ENCODE assay signal across 18 cellular contexts in genomic region chr2:52193804-52194203, GRCh38.
DNase-seq lines count a peak whose midpoint lies in the region; ATAC-seq, FAIRE-seq and TF ChIP-seq lines count a peak whose summit lies in the region.
"Had no signal": no experiment of that assay in that cellular context is flagged by ENCODE, and none has a peak within 500 bp of the region (broad histone marks: within the 10 kb centered on the region; RNA-seq: fewer than 3 reads in every experiment).

No MANE protein-coding gene starts in this region.

- no peak for ATAC-seq in HepG2
- ATAC-seq in right lobe of liver = no peak
- no peak for ATAC-seq in GM21825 (IDR thresholded peaks at IDR 0.05; ENCODE audit: unreplicated experiment)
- no peak for ATAC-seq in lower lobe of right lung
- no peak for ATAC-seq in GM21447 (IDR thresholded peaks at IDR 0.05; ENCODE audit: unreplicated experiment)

- H3K9me3 ChIP-seq in HepG2 (ENCODE audit: low read length) (peaks cover 45% of the 10 kb centered on the region), right lobe of liver (no peaks in the 10 kb centered on the region), HUES6 (ENCODE audit: control insufficient read depth, insufficient read depth, low read depth, low read length) (no peaks in the 10 kb centered on the region), hepatocyte (ENCODE audit: low read depth) (no peaks in the 10 kb centered on the region), lower lobe of right lung (no peaks in the 10 kb centered on the region)
- H3K9me3 ChIP-seq: HAP-1 had no signal

- no peak for TF ChIP-seq POLR2A in HepG2 (IDR thresholded peaks at IDR 0.05; ENCODE audit: insufficient read depth in 1 of 2, low read depth in 2 of 2, low read length in 2 of 2)
- no peak for TF ChIP-seq POLR2A in right lobe of liver (IDR thresholded peaks at IDR 0.05)

- H3K27ac ChIP-seq in HepG2 (ENCODE audit: extremely low read length, insufficient read depth, low read length) (no peak overlapping the region), right lobe of liver (no peak overlapping the region), HUES6 (ENCODE audit: low read depth, low read length) (peak overlapping the region; percentile 77; the same call in 1 of the 2 replicates), hepatocyte (peak overlapping the region; percentile 27), lower lobe of right lung (no peak overlapping the region)

- no peak for FAIRE-seq in HepG2 (lab: Jason Lieb, UNC)
- FAIRE-seq: G401.6, GM12892, GM19239, H54 had no signal

- CTCF ChIA-PET in HepG2 (lab: Yijun Ruan, JAX; ENCODE audit: low intra/inter-chr PET ratio, low total read pairs) = no interaction called here

- H3K4me3 ChIP-seq in HepG2 (replicated peaks in 1 of 3; ENCODE audit: insufficient read depth in 1 of 3, low read depth in 2 of 3, low read length in 3 of 3) = no peak overlapping the region
- no peak overlapping the region for H3K4me3 ChIP-seq in right lobe of liver
- no peak overlapping the region for H3K4me3 ChIP-seq in HUES6 (ENCODE audit: low read depth, low read length)
- H3K4me3 ChIP-seq in hepatocyte = no peak overlapping the region
- no peak overlapping the region for H3K4me3 ChIP-seq in lower lobe of right lung
- H3K4me3 ChIP-seq: HAP-1 had no signal

- no peaks in the 10 kb centered on the region for H3K27me3 ChIP-seq in HepG2 (ENCODE audit: control insufficient read depth in 1 of 2, insufficient read depth in 2 of 2, low read length in 2 of 2)
- no peaks in the 10 kb centered on the region for H3K27me3 ChIP-seq in right lobe of liver
- no peaks in the 10 kb centered on the region for H3K27me3 ChIP-seq in HUES6 (ENCODE audit: control insufficient read depth, insufficient read depth, low read length)
- H3K27me3 ChIP-seq in hepatocyte = no peaks in the 10 kb centered on the region
- no peaks in the 10 kb centered on the region for H3K27me3 ChIP-seq in lower lobe of right lung (ENCODE audit: low read depth)

- DNase-seq in HepG2 (ENCODE audit: low spot score) (no peak), right lobe of liver (no peak), hepatocyte (ENCODE audit: low spot score) (no peak), lower lobe of right lung (no peak)
- DNase-seq: C1 segment of cervical spinal cord; CD4-positive, alpha-beta memory T cell; COR-L47; DMS153; DND-41; GOT3 had no signal

- no peak for TF ChIP-seq EP300 in HepG2 (IDR thresholded peaks at IDR 0.05; ENCODE audit: low read depth in 2 of 2, low read length in 2 of 2)
- TF ChIP-seq EP300 in HepG2 (CRISPR knock-in tag; IDR thresholded peaks at IDR 0.05; ENCODE audit: borderline replicate concordance) = no peak

- WGBS in HepG2 (ENCODE audit: low lambda C conversion rate) = 5% methylated on average over 2 of the region's 2 CpGs
- WGBS in right lobe of liver (ENCODE audit: insufficient coverage, low coverage, low lambda C conversion rate, missing lambda C conversion rate) = 27% methylated on average over 2 of the region's 2 CpGs
- 61% methylated on average over 2 of the region's 2 CpGs for WGBS in hepatocyte (ENCODE audit: low lambda C conversion rate, missing lambda C conversion rate)

- H4K20me1 ChIP-seq in HepG2 (ENCODE audit: insufficient read depth, low read length) (no peaks in the 10 kb centered on the region), hepatocyte (ENCODE audit: insufficient read depth, poor library complexity, severe bottlenecking) (no peaks in the 10 kb centered on the region)

- H3K9me2 ChIP-seq in hepatocyte (replicated peaks; ENCODE audit: insufficient read depth) = no peaks in the 10 kb centered on the region

- TF ChIP-seq CTCF in HepG2 (CRISPR knock-in tag; IDR thresholded peaks at IDR 0.05) (no peak), right lobe of liver (IDR thresholded peaks at IDR 0.05) (no peak), hepatocyte (IDR thresholded peaks at IDR 0.05; ENCODE audit: poor library complexity) (no peak), lower lobe of right lung (IDR thresholded peaks at IDR 0.05) (no peak)

- in situ Hi-C loops in HepG2 (cut with HindIII; ENCODE audit: extremely low pct_ligation_motif_present, low pct_unique_long_range_greater_than_20kb) = no loop called here

- no peaks in the 10 kb centered on the region for H3K79me2 ChIP-seq in HepG2 (ENCODE audit: insufficient read depth, low read length)
- H3K79me2 ChIP-seq in hepatocyte = no peaks in the 10 kb centered on the region

- TF ChIP-seq RAD21 in HepG2 (CRISPR knock-in tag; IDR thresholded peaks at IDR 0.05) = no peak

- no peak overlapping the region for H3K4me2 ChIP-seq in HepG2 (ENCODE audit: low read depth, low read length)
- no peak overlapping the region for H3K4me2 ChIP-seq in hepatocyte

- H3K4me1 ChIP-seq in HepG2 (ENCODE audit: insufficient read depth, low read length) = no peaks in the 10 kb centered on the region
- H3K4me1 ChIP-seq in right lobe of liver = no peaks in the 10 kb centered on the region
- H3K4me1 ChIP-seq in HUES6 (ENCODE audit: control insufficient read depth, insufficient read depth, low read length) = peaks cover 3% of the 10 kb centered on the region; the same call in 1 of the 2 replicates
- no peaks in the 10 kb centered on the region for H3K4me1 ChIP-seq in hepatocyte (ENCODE audit: insufficient read depth)
- H3K4me1 ChIP-seq in lower lobe of right lung = no peaks in the 10 kb centered on the region
- H3K4me1 ChIP-seq: HAP-1 had no signal

- H3K36me3 ChIP-seq in HepG2 (replicated peaks in 1 of 2; ENCODE audit: control insufficient read depth in 1 of 2, insufficient read depth in 2 of 2, low read length in 2 of 2) (no peaks in the 10 kb centered on the region), right lobe of liver (no peaks in the 10 kb centered on the region), HUES6 (ENCODE audit: control insufficient read depth, insufficient read depth, low read length) (no peaks in the 10 kb centered on the region), hepatocyte (replicated peaks; ENCODE audit: insufficient read depth, low read depth) (no peaks in the 10 kb centered on the region), lower lobe of right lung (no peaks in the 10 kb centered on the region)
- H3K36me3 ChIP-seq: HAP-1 had no signal

- intact Hi-C loops in HepG2 (cut with micrococcal nuclease; ENCODE audit: unreplicated experiment) (no loop called here), right lobe of liver (cut with DNase I) (no loop called here), lower lobe of right lung (cut with DNase I) (no loop called here)

- H2AFZ ChIP-seq in HepG2 (ENCODE audit: low read length) (no peak overlapping the region), hepatocyte (no peak overlapping the region)

- no TSS peak for BruUV-seq in HepG2 (replicated peaks; lab: Mats Ljungman, UMichigan)

- H3K9ac ChIP-seq in HepG2 (ENCODE audit: insufficient read depth, low read depth, low read length) (no peak overlapping the region), HUES6 (ENCODE audit: low read length) (peak overlapping the region; percentile 32)

- POLR2A ChIA-PET in HepG2 (lab: Yijun Ruan, JAX) = no interaction called here

TF ChIP-seq in HepG2, 621 proteins besides CTCF, POLR2A, EP300 and RAD21:
- no peak for TF ChIP-seq ZNF512B (CRISPR knock-in tag; IDR thresholded peaks at IDR 0.05; ENCODE audit: borderline replicate concordance)
- TF ChIP-seq CREB1 (IDR thresholded peaks at IDR 0.05) = peak; percentile 95
- no peak for TF ChIP-seq CREB1 (CRISPR knock-in tag; IDR thresholded peaks at IDR 0.05)
- peak; percentile 93 for TF ChIP-seq ATF7 (IDR thresholded peaks at IDR 0.05)
- TF ChIP-seq ATF7 (CRISPR knock-in tag; IDR thresholded peaks at IDR 0.05) = no peak
- no peak for TF ChIP-seq ZBTB21 (CRISPR knock-in tag; IDR thresholded peaks at IDR 0.05)

Comparison
In these comparisons a context has a peak if more than half of its experiments do, and no peak if none do; other contexts are left out.
1. H3K27ac ChIP-seq: peak in HUES6 (single experiment) and hepatocyte (single experiment); none in HepG2 (single experiment), right lobe of liver (0 of 3) and lower lobe of right lung (single experiment).